ENCODE assay signal across 17 cellular contexts in genomic region chr10:1451362-1451888, GRCh38.
"Had no signal": no experiment of that assay in that cellular context is flagged by ENCODE, and none has a peak within 500 bp of the region (broad histone marks: within the 10 kb centered on the region; RNA-seq: fewer than 3 reads in every experiment).

No MANE protein-coding gene starts in this region.

- H3K4me3 ChIP-seq: coronary artery, ovary, thyroid gland, uterus had no signal

- H3K4me1 ChIP-seq: foreskin keratinocyte, thyroid gland, uterus had no signal

- H3K36me3 ChIP-seq: ovary, thyroid gland, uterus had no signal

- H3K27me3 Mint-ChIP-seq: activated naive CD8-positive, alpha-beta T cell treated with anti-CD3 and anti-CD28 coated beads, Interleukin-2, amount 10 ng/mL, durations not matched to agents 7 days and 5 days had no signal

- H3K27ac ChIP-seq: coronary artery, foreskin keratinocyte, ovary, thyroid gland, uterus had no signal

- H3K9me3 ChIP-seq: ovary, thyroid gland, uterus had no signal

- H3K4me1 Mint-ChIP-seq: activated naive CD8-positive, alpha-beta T cell treated with anti-CD3 and anti-CD28 coated beads, Interleukin-2, amount 10 ng/mL, durations not matched to agents 7 days and 5 days had no signal

- H3K27ac Mint-ChIP-seq: activated naive CD8-positive, alpha-beta T cell treated with anti-CD3 and anti-CD28 coated beads, Interleukin-2, amount 10 ng/mL, durations not matched to agents 7 days and 5 days; stimulated activated effector memory CD8-positive, alpha-beta T cell treated with anti-CD3 and anti-CD28 coated beads, Interleukin-12 subunit alpha, Interleukin-12 subunit beta, amount 100 ng/mL, for 72 hours had no signal

- H3K36me3 Mint-ChIP-seq: activated naive CD8-positive, alpha-beta T cell treated with anti-CD3 and anti-CD28 coated beads, Interleukin-2, amount 10 ng/mL, durations not matched to agents 7 days and 5 days; stimulated activated effector memory CD8-positive, alpha-beta T cell treated with anti-CD3 and anti-CD28 coated beads, Interleukin-12 subunit alpha, Interleukin-12 subunit beta, amount 100 ng/mL, for 72 hours had no signal

- H3K4me3 Mint-ChIP-seq: activated naive CD8-positive, alpha-beta T cell treated with anti-CD3 and anti-CD28 coated beads, Interleukin-2, amount 10 ng/mL, durations not matched to agents 7 days and 5 days; brain; neural crest cell; stimulated activated effector memory CD8-positive, alpha-beta T cell treated with anti-CD3 and anti-CD28 coated beads, Interleukin-12 subunit alpha, Interleukin-12 subunit beta, amount 100 ng/mL, for 72 hours had no signal

- ATAC-seq: foreskin keratinocyte; left ventricle myocardium superior; stimulated activated effector memory CD8-positive, alpha-beta T cell treated with anti-CD3 and anti-CD28 coated beads, Interleukin-12 subunit alpha, Interleukin-12 subunit beta, amount 100 ng/mL, for 72 hours had no signal

- H3K27me3 ChIP-seq: foreskin keratinocyte, ovary, thyroid gland, uterus had no signal

- DNase-seq: activated CD4-positive, alpha-beta T cell treated with anti-CD3 and anti-CD28 coated beads, Interleukin-2, amount 50 U/mL, for 1 hour; activated CD8-positive, alpha-beta memory T cell treated with anti-CD3 and anti-CD28 coated beads for 24 hours; activated naive CD8-positive, alpha-beta T cell treated with anti-CD3 and anti-CD28 coated beads, Interleukin-2, amount 10 ng/mL, durations not matched to agents 7 days and 5 days; central memory CD4-positive, alpha-beta T cell; foreskin keratinocyte; glutamatergic neuron; left ventricle myocardium superior; ovary; stimulated activated CD4-positive, alpha-beta T cell treated with anti-CD3 and anti-CD28 coated beads, Interleukin-12 subunit alpha, Interleukin-12 subunit beta, amount 100 ng/mL, for 4 hours; stimulated activated CD4-positive, alpha-beta T cell treated with anti-CD3 and anti-CD28 coated beads, Interleukin-2, amount 100 ng/mL, for 24 hours; T-helper 2 cell; thyroid gland; uterus had no signal
